In genomic region chr6:57221936-57222683, GRCh38 we compare ENCODE assay signal across 1 cellular context.
TF ChIP-seq lines count a peak whose summit lies in the region.

TSS of gene RAB23 (minus strand) at chr6:57222307. CDS start at chr6:57210380, 11,927 bp downstream.

TF ChIP-seq in K562, 482 proteins besides CTCF, POLR2A, EP300 and RAD21 (continued from another document and continues in another):
- TF ChIP-seq, protein P1, sequence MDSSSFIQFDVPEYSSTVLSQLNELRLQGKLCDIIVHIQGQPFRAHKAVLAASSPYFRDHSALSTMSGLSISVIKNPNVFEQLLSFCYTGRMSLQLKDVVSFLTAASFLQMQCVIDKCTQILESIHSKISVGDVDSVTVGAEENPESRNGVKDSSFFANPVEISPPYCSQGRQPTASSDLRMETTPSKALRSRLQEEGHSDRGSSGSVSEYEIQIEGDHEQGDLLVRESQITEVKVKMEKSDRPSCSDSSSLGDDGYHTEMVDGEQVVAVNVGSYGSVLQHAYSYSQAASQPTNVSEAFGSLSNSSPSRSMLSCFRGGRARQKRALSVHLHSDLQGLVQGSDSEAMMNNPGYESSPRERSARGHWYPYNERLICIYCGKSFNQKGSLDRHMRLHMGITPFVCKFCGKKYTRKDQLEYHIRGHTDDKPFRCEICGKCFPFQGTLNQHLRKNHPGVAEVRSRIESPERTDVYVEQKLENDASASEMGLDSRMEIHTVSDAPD (CRISPR knock-in tag; IDR thresholded peaks at IDR 0.05) = no peak
- TF ChIP-seq HMG20B (CRISPR knock-in tag; IDR thresholded peaks at IDR 0.05) (no peak), VEZF1 (CRISPR knock-in tag; IDR thresholded peaks at IDR 0.05) (peak; percentile 81), UBTF (IDR thresholded peaks at IDR 0.05; ENCODE audit: borderline replicate concordance in 1 of 2, low read depth in 2 of 2, low read length in 2 of 2) (0 out of 4 replicates have a peak, but pooled peaks of 1 of the 2 experiments have one; percentile 2), ZNF316 (IDR thresholded peaks at IDR 0.05) (no peak), PTTG1 (tag; IDR thresholded peaks at IDR 0.05; ENCODE audit: low read depth) (no peak), SRF (CRISPR knock-in tag; IDR thresholded peaks at IDR 0.05) (peak in 1 of 2 experiments; percentile 18; a peak in 1 of 4 replicates), FOSL1 (tag; conservative IDR thresholded peaks at IDR 0.05) (no peak), MGA (IDR thresholded peaks at IDR 0.05) (no peak), ELK1 (CRISPR knock-in tag; IDR thresholded peaks at IDR 0.05) (no peak), HNRNPK (IDR thresholded peaks at IDR 0.05; ENCODE audit: low read depth, low read length, poor library complexity, severe bottlenecking) (no peak), GMEB1 (CRISPR knock-in tag; IDR thresholded peaks at IDR 0.05) (no peak), E4F1 (CRISPR knock-in tag; IDR thresholded peaks at IDR 0.05; ENCODE audit: borderline replicate concordance) (no peak), ZBTB26 (CRISPR knock-in tag; IDR thresholded peaks at IDR 0.05) (no peak), HMGXB4 (CRISPR knock-in tag; IDR thresholded peaks at IDR 0.05) (peak; percentile 26; the same call in 1 of the 2 replicates), ZNF12 (CRISPR knock-in tag; IDR thresholded peaks at IDR 0.05) (no peak), ARNT (IDR thresholded peaks at IDR 0.05) (no peak), RFX7 (CRISPR knock-in tag; IDR thresholded peaks at IDR 0.05) (no peak), ZNF75A (CRISPR knock-in tag; IDR thresholded peaks at IDR 0.05) (no peak), HDAC8 (tag; IDR thresholded peaks at IDR 0.05) (no peak), SMC3 (conservative IDR thresholded peaks at IDR 0.05; ENCODE audit: insufficient read depth, low read depth, low read length) (no peak), E2F3 (CRISPR knock-in tag; IDR thresholded peaks at IDR 0.05) (0 out of 2 replicates have a peak, but pooled peaks have one; percentile 14), MCM3 (IDR thresholded peaks at IDR 0.05) (no peak)
- TF ChIP-seq, protein P2, sequence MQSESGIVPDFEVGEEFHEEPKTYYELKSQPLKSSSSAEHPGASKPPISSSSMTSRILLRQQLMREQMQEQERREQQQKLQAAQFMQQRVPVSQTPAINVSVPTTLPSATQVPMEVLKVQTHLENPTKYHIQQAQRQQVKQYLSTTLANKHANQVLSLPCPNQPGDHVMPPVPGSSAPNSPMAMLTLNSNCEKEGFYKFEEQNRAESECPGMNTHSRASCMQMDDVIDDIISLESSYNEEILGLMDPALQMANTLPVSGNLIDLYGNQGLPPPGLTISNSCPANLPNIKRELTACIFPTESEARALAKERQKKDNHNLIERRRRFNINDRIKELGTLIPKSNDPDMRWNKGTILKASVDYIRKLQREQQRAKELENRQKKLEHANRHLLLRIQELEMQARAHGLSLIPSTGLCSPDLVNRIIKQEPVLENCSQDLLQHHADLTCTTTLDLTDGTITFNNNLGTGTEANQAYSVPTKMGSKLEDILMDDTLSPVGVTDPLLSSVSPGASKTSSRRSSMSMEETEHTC (IDR thresholded peaks at IDR 0.05) = no peak
